Comparison of ENCODE assay signal across 11 cellular contexts in the genomic region with DNA sequence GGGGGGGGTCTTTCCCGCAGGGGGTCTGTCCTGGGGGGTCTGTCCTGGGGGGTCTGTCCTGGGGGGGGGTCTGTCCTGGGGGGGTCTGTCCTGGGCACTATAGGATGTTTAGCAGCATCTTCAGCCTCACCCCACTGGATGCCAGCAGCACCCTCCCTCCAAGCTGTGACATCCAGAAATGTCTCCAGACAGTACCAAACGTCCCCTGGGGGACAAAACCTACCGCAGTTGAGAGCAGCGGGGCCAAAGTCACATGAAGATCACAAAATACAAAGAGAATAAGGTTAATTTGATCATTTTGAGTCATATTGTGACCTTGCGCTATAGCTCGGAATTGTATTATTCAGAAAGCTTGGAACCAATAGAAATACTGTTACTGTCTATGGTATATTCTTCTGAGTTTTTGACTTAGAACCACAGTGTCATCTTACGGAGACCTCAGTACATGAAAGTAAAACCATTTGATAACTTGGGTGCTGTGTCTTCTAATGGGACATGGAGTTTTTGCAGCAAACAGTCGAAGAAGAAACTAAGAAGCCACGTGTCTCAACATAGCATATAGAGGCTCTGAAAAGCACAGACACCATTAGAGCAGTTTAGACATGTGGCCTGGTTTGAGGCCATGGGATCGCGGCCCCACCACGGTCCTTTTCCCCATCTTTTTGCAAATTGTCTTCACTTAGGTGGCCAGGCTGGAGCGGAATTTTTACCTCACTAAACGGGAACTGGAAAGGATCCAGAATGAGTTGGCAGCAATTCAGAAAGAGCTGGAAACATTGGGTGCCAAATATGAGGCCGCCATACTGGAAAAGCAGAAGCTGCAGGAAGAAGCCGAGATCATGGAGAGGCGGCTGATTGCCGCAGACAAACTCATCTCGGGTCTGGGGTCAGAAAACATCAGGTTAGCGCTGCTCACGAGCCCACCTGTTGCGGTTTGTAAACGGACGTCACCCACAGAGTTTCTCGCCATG. TPM values are rescaled to one million over a fixed set of nuclear protein-coding genes. Genes with fewer than 3 reads are reported as not detected.
A peak's percentile ranks its signal among the peaks of the same experiment; 100 is the strongest.
DNase-seq lines count a peak whose midpoint lies in the region; ATAC-seq and TF ChIP-seq lines count a peak whose summit lies in the region.
"Had no signal": no experiment of that assay in that cellular context is flagged by ENCODE, and none has a peak within 500 bp of the region (broad histone marks: within the 10 kb centered on the region; RNA-seq: fewer than 3 reads in every experiment).

No MANE protein-coding gene starts in this region.

- no peak overlapping the region for H2AFZ ChIP-seq in DND-41 (ENCODE audit: low read depth, low read length)

- H3K4me1 Mint-ChIP-seq in chondrocyte (ENCODE audit: low read depth): peaks cover 5% of the 10 kb centered on the region

- H3K9me3 Mint-ChIP-seq in chondrocyte (ENCODE audit: low read depth): no peaks in the 10 kb centered on the region

- no peak overlapping the region for H3K27ac ChIP-seq in DND-41 (ENCODE audit: low read length)

- ATAC-seq in DND-41 (ENCODE audit: insufficient read depth, low read depth) (0 out of 3 replicates have a peak, but pooled peaks have one; percentile 32), GM21526 (IDR thresholded peaks at IDR 0.05; ENCODE audit: low FRiP score, unreplicated experiment) (no peak)

- no peaks in the 10 kb centered on the region for H4K20me1 ChIP-seq in DND-41 (ENCODE audit: insufficient read depth, low read length)

- H3K36me3 ChIP-seq in BE2C: no peaks in the 10 kb centered on the region
- H3K36me3 ChIP-seq in DND-41 (ENCODE audit: insufficient read depth, low read length): no peaks in the 10 kb centered on the region

- peaks cover 8% of the 10 kb centered on the region for H3K27me3 Mint-ChIP-seq in chondrocyte (ENCODE audit: low read depth)

- TF ChIP-seq CTCF in BE2C (IDR thresholded peaks at IDR 0.05; ENCODE audit: low read depth, low read length) (no peak), DND-41 (IDR thresholded peaks at IDR 0.05; ENCODE audit: borderline replicate concordance, extremely low read depth, low read length, poor library complexity, severe bottlenecking) (no peak), chondrocyte (IDR thresholded peaks at IDR 0.05) (no peak)

- no peaks in the 10 kb centered on the region for H3K27me3 ChIP-seq in BE2C
- H3K27me3 ChIP-seq in DND-41 (ENCODE audit: insufficient read depth, low read length, poor library complexity): no peaks in the 10 kb centered on the region

- H3K79me2 ChIP-seq in DND-41 (ENCODE audit: insufficient read depth, low read length): no peaks in the 10 kb centered on the region

- H3K9ac ChIP-seq in DND-41 (ENCODE audit: low read depth, low read length): no peak overlapping the region

- H3K4me3 ChIP-seq in BE2C (ENCODE audit: low read depth, low read length) (no peak overlapping the region), DND-41 (ENCODE audit: low read depth in 1 of 2, low read length in 2 of 2) (no peak overlapping the region)

- no peak overlapping the region for H3K4me2 ChIP-seq in DND-41 (ENCODE audit: insufficient read depth, low read length)

- H3K4me1 ChIP-seq in BE2C: peaks cover 12% of the 10 kb centered on the region
- no peaks in the 10 kb centered on the region for H3K4me1 ChIP-seq in DND-41 (ENCODE audit: insufficient read depth, low read length)

- H3K36me3 Mint-ChIP-seq in chondrocyte (ENCODE audit: low read depth): no peaks in the 10 kb centered on the region

- no peak overlapping the region for H3K4me3 Mint-ChIP-seq in chondrocyte (ENCODE audit: unreplicated experiment)

- no peaks in the 10 kb centered on the region for H3K9me3 ChIP-seq in BE2C
- H3K9me3 ChIP-seq in DND-41 (ENCODE audit: insufficient read depth, low read length, severe bottlenecking): no peaks in the 10 kb centered on the region

- no peak overlapping the region for H3K27ac Mint-ChIP-seq in chondrocyte (ENCODE audit: unreplicated experiment)

- peak; percentile 53 for DNase-seq in BE2C
- DNase-seq in DND-41: no peak
- DNase-seq in NCI-H2171 treated with DMSO at 0.1 percent for 48 hours (lab: John Stamatoyannopoulos, UW): peak; percentile 37
- DNase-seq in chondrocyte (ENCODE audit: low spot score): peak; percentile 37
- no peak for DNase-seq in islet precursor cell
- no peak for DNase-seq in globus pallidus (ENCODE audit: low spot score)
- DNase-seq: activated CD4-positive, alpha-beta T cell treated with anti-CD3 and anti-CD28 coated beads, Interleukin-2, amount 50 U/mL, for 4 hours; activated naive CD4-positive, alpha-beta T cell treated with anti-CD3 and anti-CD28 coated beads, Interleukin-2, amount 50 U/mL, for 16 hours; Calu3; NK-92 treated with Interleukin-12 subunit alpha and Interleukin-12 subunit beta, amount 100 ng/mL, for 24 hours had no signal

RNA-seq across cellular contexts. Expression of gene CCDC92, which starts 59.9 kb away (rescaled TPM):
- polyA plus RNA-seq in BE2C (2012; ENCODE audit: insufficient read depth, insufficient read length, low read depth): 24.4 TPM
- total RNA-seq in chondrocyte: 63.0 to 74.7 TPM (median 68.8 TPM) in 3 replicates

Comparison
In these comparisons a context has a peak if more than half of its experiments do, and no peak if none do; other contexts are left out.
1. DNase-seq: peak in BE2C (single experiment), NCI-H2171 treated with DMSO at 0.1 percent for 48 hours (single experiment) and chondrocyte (single experiment); none in DND-41 (single experiment), islet precursor cell (single experiment) and globus pallidus (single experiment).